11 cellular contexts compared by ENCODE assay signal in the genomic region with DNA sequence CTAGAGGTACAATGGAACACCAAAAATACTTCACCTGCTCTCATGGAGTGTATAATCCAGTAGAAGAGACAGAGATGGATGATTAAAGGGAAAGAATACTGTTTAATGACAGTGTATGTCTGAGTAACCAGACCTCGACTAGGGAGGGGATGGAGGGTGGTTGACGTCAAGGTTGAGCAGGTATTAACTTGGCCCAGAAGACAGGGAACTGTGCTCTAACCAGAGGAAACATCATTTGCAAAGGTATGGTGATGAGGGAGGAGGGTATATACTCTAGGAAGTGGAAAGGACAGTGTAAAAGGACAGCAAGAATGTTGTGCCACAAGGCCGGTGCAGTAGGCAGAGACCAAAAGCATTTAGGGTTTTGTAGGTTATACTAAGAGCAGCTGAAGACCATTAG. TPM values are rescaled to one million over a fixed set of nuclear protein-coding genes. Genes with fewer than 3 reads are reported as not detected.
DNase-seq lines count a peak whose midpoint lies in the region; ATAC-seq, FAIRE-seq and TF ChIP-seq lines count a peak whose summit lies in the region.
"Had no signal": no experiment of that assay in that cellular context is flagged by ENCODE, and none has a peak within 500 bp of the region (broad histone marks: within the 10 kb centered on the region; RNA-seq: fewer than 3 reads in every experiment).

No MANE protein-coding gene starts in this region.

- no peaks in the 10 kb centered on the region for H3K9me3 Mint-ChIP-seq in MCF 10A (ENCODE audit: unreplicated experiment)
- no peaks in the 10 kb centered on the region for H3K9me3 Mint-ChIP-seq in effector memory CD8-positive, alpha-beta T cell

- no peak overlapping the region for H3K4me3 Mint-ChIP-seq in MCF 10A (ENCODE audit: unreplicated experiment)
- peak overlapping the region in 1 of 2 donors; percentile 80 for H3K4me3 Mint-ChIP-seq in effector memory CD8-positive, alpha-beta T cell

- no peak for DNase-seq in MCF 10A (ENCODE audit: unreplicated experiment)
- no peak for DNase-seq in breast epithelium (ENCODE audit: low spot score in 2 of 2)
- DNase-seq in effector memory CD8-positive, alpha-beta T cell, result no peak
- DNase-seq in urothelium cell line (ENCODE audit: low spot score), result no peak
- no peak for DNase-seq in stimulated activated CD4-positive, alpha-beta T cell treated with anti-CD3 and anti-CD28 coated beads, Interleukin-4, amount 100 ng/mL, for 1 hour
- no peak for DNase-seq in iPS-NIHi7 (ENCODE audit: extremely low spot score)
- DNase-seq in MV-4-11 (lab: John Stamatoyannopoulos, UW), result no peak
- DNase-seq: NCI-H1092, ovary had no signal

- peaks cover 17% of the 10 kb centered on the region for H3K4me1 Mint-ChIP-seq in MCF 10A (ENCODE audit: insufficient read depth, unreplicated experiment)
- H3K4me1 Mint-ChIP-seq in effector memory CD8-positive, alpha-beta T cell (ENCODE audit: low read depth in 2 of 2), result peaks cover 30 to 33% of the 10 kb centered on the region in 2 donors

- no peak for TF ChIP-seq POLR2A in breast epithelium (IDR thresholded peaks at IDR 0.05)

- BruUV-seq in MCF 10A (replicated peaks; lab: Mats Ljungman, UMichigan), result no TSS peak

- no peak overlapping the region for H3K27ac ChIP-seq in breast epithelium
- H3K27ac ChIP-seq: ovary had no signal

- ATAC-seq in HG03460 (IDR thresholded peaks at IDR 0.05; ENCODE audit: unreplicated experiment), result peak; percentile 31
- no peak for ATAC-seq in effector memory CD8-positive, alpha-beta T cell (replicated peaks)
- ATAC-seq: GM23338 had no signal

- H3K36me3 ChIP-seq in breast epithelium, result no peaks in the 10 kb centered on the region
- H3K36me3 ChIP-seq: ovary had no signal

- no peaks in the 10 kb centered on the region for H3K27me3 ChIP-seq in breast epithelium
- H3K27me3 ChIP-seq: ovary had no signal

- peak overlapping the region; percentile 54 for H3K27ac Mint-ChIP-seq in MCF 10A (ENCODE audit: low read depth, unreplicated experiment)
- H3K27ac Mint-ChIP-seq in effector memory CD8-positive, alpha-beta T cell, result peak overlapping the region; percentile 51 to 86

- POLR2A ChIA-PET in MCF 10A (lab: Yijun Ruan, JAX), result interaction anchor here (1.8 to 2.9 kb wide), 3 partner anchors 10 to 71 kb away, joined by 6 to 32 read pairs (median 8); a partner anchor contains a TSS

- H3K4me3 ChIP-seq in breast epithelium, result no peak overlapping the region
- H3K4me3 ChIP-seq: ovary had no signal

- TF ChIP-seq CTCF in MCF 10A (IDR thresholded peaks at IDR 0.05; ENCODE audit: unreplicated experiment) (no peak), breast epithelium (IDR thresholded peaks at IDR 0.05) (no peak)

- CTCF ChIA-PET in MCF 10A (lab: Yijun Ruan, JAX), result interaction anchor here (0.7 kb wide), 1 partner anchor 505 kb away, joined by 4 read pairs; no protein-coding TSS in a partner anchor

- no peaks in the 10 kb centered on the region for H3K9me3 ChIP-seq in breast epithelium
- H3K9me3 ChIP-seq: ovary had no signal

- no peaks in the 10 kb centered on the region for H3K27me3 Mint-ChIP-seq in MCF 10A (ENCODE audit: insufficient read depth, unreplicated experiment)
- no peaks in the 10 kb centered on the region for H3K27me3 Mint-ChIP-seq in effector memory CD8-positive, alpha-beta T cell

- peaks cover 34% of the 10 kb centered on the region for H3K36me3 Mint-ChIP-seq in MCF 10A (ENCODE audit: insufficient read depth, unreplicated experiment)
- no peaks in the 10 kb centered on the region for H3K36me3 Mint-ChIP-seq in effector memory CD8-positive, alpha-beta T cell (ENCODE audit: insufficient read depth)

- H3K4me1 ChIP-seq in breast epithelium, result peaks cover 0 to 11% of the 10 kb centered on the region in 2 donors

- intact Hi-C loops in MCF 10A (cut with micrococcal nuclease) (loop anchor here (10.0 kb wide), 1 partner anchor 395 kb away; a partner anchor contains a TSS), breast epithelium (cut with DNase I; ENCODE audit: low total_unique reads) (no loop called here)

- FAIRE-seq in urothelium cell line (lab: Jason Lieb, UNC), result peak; percentile 83

RNA-seq across cellular contexts. Expression of a gene that starts 2.9 kb away (rescaled TPM):
- total RNA-seq in MCF 10A (2022) (43.5 and 65.4 TPM in 2 replicates), breast epithelium (10 to 100 TPM; 35.0 to 59.9 (median 56.7) TPM)

RNA-seq across cellular contexts. Expression of a gene that starts 33.9 kb away (rescaled TPM):
- total RNA-seq in MCF 10A (2022), result 0.29 and 0.96 TPM in 2 replicates
- 1 to 10 TPM; 1.1 to 5.7 (median 4.9) TPM for total RNA-seq in breast epithelium
